Comparison of ENCODE assay signal across 7 cellular contexts in the genomic region with DNA sequence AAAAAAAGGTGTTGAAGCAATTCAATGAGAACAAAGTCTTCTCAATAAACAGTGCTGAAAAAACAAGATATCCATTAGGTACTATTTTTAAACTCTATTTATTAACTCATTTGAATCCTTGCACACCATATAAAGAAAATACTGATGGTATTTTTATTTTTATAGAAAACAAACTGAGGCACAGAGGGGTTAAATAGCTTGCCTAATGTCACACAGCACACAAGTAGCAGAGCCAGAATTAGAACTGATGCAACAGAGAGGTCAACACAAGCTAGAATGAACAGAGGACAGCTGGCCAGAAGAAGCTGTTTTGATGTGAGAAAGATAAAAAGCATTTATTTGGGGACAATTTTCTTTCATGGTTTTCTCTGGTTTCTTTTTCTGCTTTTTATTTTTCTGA.
"Had no signal": no experiment of that assay in that cellular context is flagged by ENCODE, and none has a peak within 500 bp of the region (broad histone marks: within the 10 kb centered on the region; RNA-seq: fewer than 3 reads in every experiment).

No MANE protein-coding gene starts in this region.

- FAIRE-seq: GM12878, GM12891, GM12892, GM18507, GM19239 had no signal

- DNase-seq: GDM1, GF-D8 had no signal

- H3K4me3 ChIP-seq: GM12878 had no signal

- ATAC-seq: GM12878 had no signal
